ENCODE assay signal across 8 cellular contexts in the genomic region with DNA sequence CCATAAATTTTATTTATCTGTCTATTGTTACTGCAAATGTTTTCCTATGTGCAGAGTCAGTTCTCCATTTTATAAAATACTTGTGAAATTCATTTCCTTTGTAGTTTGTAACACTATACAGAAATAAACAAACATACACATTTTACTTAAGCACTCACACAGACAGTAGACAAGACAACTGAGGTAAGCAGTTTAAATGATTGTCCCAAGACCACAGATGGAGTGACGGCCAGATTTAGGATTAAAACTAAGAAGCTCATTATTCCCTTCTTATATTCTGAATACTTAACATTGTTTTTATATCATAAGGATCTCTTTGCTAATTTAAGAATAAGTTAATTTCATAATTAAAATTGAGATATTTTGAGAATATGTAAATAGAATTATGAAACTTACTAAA.
A peak's percentile ranks its signal among the peaks of the same experiment; 100 is the strongest.
DNase-seq lines count a peak whose midpoint lies in the region; ATAC-seq, FAIRE-seq and TF ChIP-seq lines count a peak whose summit lies in the region.

No MANE protein-coding gene starts in this region.

- intact Hi-C loops in PC-9 (cut with micrococcal nuclease; ENCODE audit: unreplicated experiment), result no loop called here

- H3K9me3 Mint-ChIP-seq in endothelial cell (ENCODE audit: unreplicated experiment), result no peaks in the 10 kb centered on the region

- peaks cover 4% of the 10 kb centered on the region; the same call in 1 of the 2 replicates for H3K79me2 ChIP-seq in PC-9 (ENCODE audit: low read depth)

- H3K4me3 ChIP-seq in PC-9, result peak overlapping the region; percentile 92

- POLR2A ChIA-PET in PC-9 (lab: Charles Lee; ENCODE audit: unreplicated experiment), result interaction anchor here (0.6 kb wide), 1 partner anchor 389 kb away, joined by 3 read pairs; the partner anchor contains the start of gene LY75

- peak; percentile 88 for FAIRE-seq in GM19239 (lab: Jason Lieb, UNC)

- no peaks in the 10 kb centered on the region; the same call in 1 of the 2 replicates for H3K9me2 ChIP-seq in PC-9 (ENCODE audit: insufficient read depth)

- no peaks in the 10 kb centered on the region for H3K27me3 ChIP-seq in PC-9 (ENCODE audit: insufficient read depth, low read depth)

- H3K27ac ChIP-seq in PC-9, result peak overlapping the region; percentile 74; the same call in 1 of the 2 replicates

- H4K20me1 ChIP-seq in PC-9 (ENCODE audit: insufficient read depth), result no peaks in the 10 kb centered on the region

- peaks cover 15% of the 10 kb centered on the region; the same call in 1 of the 2 replicates for H3K4me1 ChIP-seq in PC-9 (replicated peaks; ENCODE audit: insufficient read depth)

- H3K36me3 ChIP-seq in PC-9 (ENCODE audit: low read depth), result no peaks in the 10 kb centered on the region

- H3K4me1 Mint-ChIP-seq in endothelial cell (ENCODE audit: unreplicated experiment), result peaks cover 23% of the 10 kb centered on the region

- peak overlapping the region; percentile 98 for H3K27ac Mint-ChIP-seq in endothelial cell (ENCODE audit: unreplicated experiment)

- no TSS peak for BruUV-seq in PC-9 (replicated peaks; lab: Mats Ljungman, UMichigan)

- CTCF ChIA-PET in PC-9 (lab: Charles Lee), result no interaction called here

- no peak for TF ChIP-seq CTCF in PC-9 (conservative IDR thresholded peaks at IDR 0.05)
- TF ChIP-seq CTCF in endothelial cell (IDR thresholded peaks at IDR 0.05; ENCODE audit: unreplicated experiment), result no peak
- TF ChIP-seq CTCF in GM20000 (IDR thresholded peaks at IDR 0.05; ENCODE audit: extremely low read depth, missing control alignments), result no peak

- no peak for DNase-seq in GM19239 (ENCODE audit: insufficient read length, low spot score)
- DNase-seq in PC-9, result no peak
- no peak for DNase-seq in endothelial cell (ENCODE audit: low spot score)
- peak; percentile 44 for DNase-seq in pons (ENCODE audit: low spot score)
- DNase-seq in superior temporal gyrus (ENCODE audit: extremely low spot score), result no peak
- no peak for DNase-seq in GM20000 (ENCODE audit: low spot score)

- ATAC-seq in GM19035 (IDR thresholded peaks at IDR 0.05; ENCODE audit: unreplicated experiment), result no peak
- ATAC-seq in HG03460 (IDR thresholded peaks at IDR 0.05; ENCODE audit: unreplicated experiment), result no peak

- H2AFZ ChIP-seq in PC-9, result no peak overlapping the region

- peaks cover 6% of the 10 kb centered on the region for H3K27me3 Mint-ChIP-seq in endothelial cell (ENCODE audit: unreplicated experiment)

- H3K36me3 Mint-ChIP-seq in endothelial cell (ENCODE audit: low read depth, unreplicated experiment), result no peaks in the 10 kb centered on the region

- H3F3A ChIP-seq in PC-9 (ENCODE audit: insufficient read depth, low read depth), result peaks cover 11% of the 10 kb centered on the region

- H3K4me2 ChIP-seq in PC-9, result peak overlapping the region; percentile 88

- H3K4me3 Mint-ChIP-seq in endothelial cell (ENCODE audit: unreplicated experiment), result peak overlapping the region; percentile 87

- H3K9me3 ChIP-seq in PC-9 (ENCODE audit: insufficient read depth, low read depth), result no peaks in the 10 kb centered on the region
